Comparison of ENCODE assay signal across 8 cellular contexts in the genomic region with DNA sequence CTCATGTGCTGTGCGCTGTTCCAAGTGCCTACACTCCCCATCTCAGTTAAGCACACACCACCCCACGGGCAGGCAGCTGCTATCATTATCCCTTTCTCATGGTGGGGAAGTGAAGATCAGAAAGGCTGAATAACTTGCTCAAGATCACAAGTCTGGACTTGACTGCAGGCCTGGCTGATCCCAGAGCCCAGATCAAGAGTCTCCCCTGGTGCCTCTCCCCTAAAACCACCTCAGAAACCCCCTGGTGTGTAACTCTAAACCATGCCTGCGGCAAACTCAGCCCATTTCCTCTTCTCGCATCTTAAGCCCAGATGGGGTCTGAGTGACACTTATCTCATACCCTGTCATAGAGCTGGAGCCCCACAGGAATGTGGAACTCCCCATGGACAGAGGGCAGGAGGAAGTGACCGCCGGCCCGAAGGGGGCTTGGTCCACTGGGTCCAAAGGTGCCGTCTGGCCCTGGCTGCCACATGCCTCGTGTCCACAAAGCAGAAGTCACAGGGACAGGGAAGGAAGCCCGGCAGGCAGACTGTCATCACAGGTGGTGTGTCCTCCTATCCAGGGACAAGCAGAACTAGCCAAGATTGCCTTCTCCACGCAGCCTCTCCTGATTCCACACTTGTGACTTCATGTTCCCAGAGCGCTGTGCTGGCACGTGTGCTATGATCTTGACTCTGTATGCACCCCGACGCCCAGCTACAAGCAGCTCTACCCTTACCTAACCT.
A peak's percentile ranks its signal among the peaks of the same experiment; 100 is the strongest.
DNase-seq lines count a peak whose midpoint lies in the region; ATAC-seq and TF ChIP-seq lines count a peak whose summit lies in the region.

No MANE protein-coding gene starts in this region.

- ATAC-seq in CD8-positive, alpha-beta T cell, result peak; percentile 34
- ATAC-seq in GM19468 (IDR thresholded peaks at IDR 0.05; ENCODE audit: extremely low read depth, unreplicated experiment), result peak; percentile 70
- ATAC-seq in HG03558 (IDR thresholded peaks at IDR 0.05; ENCODE audit: extremely low read depth, unreplicated experiment), result peak; percentile 60
- ATAC-seq in CD4-positive, alpha-beta T cell (ENCODE audit: poor library complexity), result no peak

- WGBS in esophagus muscularis mucosa, result 67% methylated on average over 11 of the region's 15 CpGs

- TF ChIP-seq POLR2A in esophagus muscularis mucosa (IDR thresholded peaks at IDR 0.05; ENCODE audit: low read depth), result no peak

- H3K4me3 Mint-ChIP-seq in CD8-positive, alpha-beta T cell, result no peak overlapping the region
- no peak overlapping the region for H3K4me3 Mint-ChIP-seq in CD4-positive, alpha-beta T cell

- CTCF ChIA-PET in CD8-positive, alpha-beta T cell (lab: Charles Lee), result interaction anchor here (1.7 kb wide), 1 partner anchor 8 kb away, joined by 4 read pairs; no protein-coding TSS in a partner anchor
- CTCF ChIA-PET in CD4-positive, alpha-beta T cell (lab: Charles Lee), result no interaction called here

- H3K36me3 ChIP-seq in CD8-positive, alpha-beta T cell (ENCODE audit: insufficient read depth, low read length), result no peaks in the 10 kb centered on the region
- H3K36me3 ChIP-seq in esophagus muscularis mucosa, result no peaks in the 10 kb centered on the region

- H3K4me1 Mint-ChIP-seq in CD8-positive, alpha-beta T cell (ENCODE audit: low read depth), result peaks cover 3% of the 10 kb centered on the region
- no peaks in the 10 kb centered on the region for H3K4me1 Mint-ChIP-seq in CD4-positive, alpha-beta T cell (ENCODE audit: low read depth)

- no peak overlapping the region for H3K27ac Mint-ChIP-seq in CD8-positive, alpha-beta T cell
- no peak overlapping the region for H3K27ac Mint-ChIP-seq in CD4-positive, alpha-beta T cell

- intact Hi-C loops in CD8-positive, alpha-beta T cell (cut with DNase I, micrococcal nuclease), result no loop called here
- intact Hi-C loops in esophagus muscularis mucosa (cut with DNase I), result no loop called here
- intact Hi-C loops in CD4-positive, alpha-beta T cell (cut with DNase I, micrococcal nuclease), result no loop called here

- H3K36me3 Mint-ChIP-seq in CD8-positive, alpha-beta T cell, result no peaks in the 10 kb centered on the region
- H3K36me3 Mint-ChIP-seq in CD4-positive, alpha-beta T cell (ENCODE audit: low read depth), result no peaks in the 10 kb centered on the region

- H3K27ac ChIP-seq in CD8-positive, alpha-beta T cell (ENCODE audit: low read depth, low read length), result no peak overlapping the region
- no peak overlapping the region for H3K27ac ChIP-seq in esophagus muscularis mucosa (replicated peaks in 1 of 4)
- H3K27ac ChIP-seq in CD4-positive, alpha-beta T cell (ENCODE audit: low read depth, low read length), result no peak overlapping the region

- H3K27me3 Mint-ChIP-seq in CD8-positive, alpha-beta T cell (ENCODE audit: low read depth), result peaks cover 24% of the 10 kb centered on the region
- H3K27me3 Mint-ChIP-seq in CD4-positive, alpha-beta T cell, result peaks cover 39% of the 10 kb centered on the region

- no peaks in the 10 kb centered on the region for H3K27me3 ChIP-seq in CD8-positive, alpha-beta T cell (ENCODE audit: insufficient read depth, low read length)
- peaks cover 0 to 49% (median 0%) of the 10 kb centered on the region in 4 donors for H3K27me3 ChIP-seq in esophagus muscularis mucosa
- peaks cover 6% of the 10 kb centered on the region for H3K27me3 ChIP-seq in CD4-positive, alpha-beta T cell (ENCODE audit: control insufficient read depth, insufficient read depth, low read length)

- no peaks in the 10 kb centered on the region for H3K4me1 ChIP-seq in CD8-positive, alpha-beta T cell (ENCODE audit: insufficient read depth, low read length)
- H3K4me1 ChIP-seq in esophagus muscularis mucosa, result no peaks in the 10 kb centered on the region

- H3K9me3 Mint-ChIP-seq in CD8-positive, alpha-beta T cell, result no peaks in the 10 kb centered on the region
- no peaks in the 10 kb centered on the region for H3K9me3 Mint-ChIP-seq in CD4-positive, alpha-beta T cell

- H3K4me3 ChIP-seq in CD8-positive, alpha-beta T cell (ENCODE audit: low read depth, low read length), result no peak overlapping the region
- H3K4me3 ChIP-seq in esophagus muscularis mucosa, result no peak overlapping the region

- TF ChIP-seq CTCF in CD8-positive, alpha-beta T cell (IDR thresholded peaks at IDR 0.05), result no peak
- no peak for TF ChIP-seq CTCF in esophagus muscularis mucosa (IDR thresholded peaks at IDR 0.05)
- no peak for TF ChIP-seq CTCF in CD4-positive, alpha-beta T cell (IDR thresholded peaks at IDR 0.05)

- no peak for DNase-seq in CD8-positive, alpha-beta T cell
- peak; percentile 90 for DNase-seq in esophagus muscularis mucosa (ENCODE audit: extremely low spot score)
- DNase-seq in NCI-H510A treated with DMSO at 0.1 percent for 48 hours (lab: John Stamatoyannopoulos, UW), result no peak
- no peak for DNase-seq in NCI-H774 (lab: John Stamatoyannopoulos, UW)
- no peak for DNase-seq in RKO (ENCODE audit: low spot score)
- DNase-seq in CD4-positive, alpha-beta T cell, result no peak

- H3K9me3 ChIP-seq in CD8-positive, alpha-beta T cell (ENCODE audit: low read length), result no peaks in the 10 kb centered on the region
- H3K9me3 ChIP-seq in esophagus muscularis mucosa, result no peaks in the 10 kb centered on the region
- H3K9me3 ChIP-seq in CD4-positive, alpha-beta T cell (ENCODE audit: control insufficient read depth, low read length), result no peaks in the 10 kb centered on the region

- POLR2A ChIA-PET in CD8-positive, alpha-beta T cell (lab: Charles Lee), result no interaction called here
- POLR2A ChIA-PET in CD4-positive, alpha-beta T cell (lab: Charles Lee), result no interaction called here

- TF ChIP-seq EP300 in esophagus muscularis mucosa (IDR thresholded peaks at IDR 0.05), result no peak
